Comparison of ENCODE assay signal across 8 cellular contexts in the genomic region with DNA sequence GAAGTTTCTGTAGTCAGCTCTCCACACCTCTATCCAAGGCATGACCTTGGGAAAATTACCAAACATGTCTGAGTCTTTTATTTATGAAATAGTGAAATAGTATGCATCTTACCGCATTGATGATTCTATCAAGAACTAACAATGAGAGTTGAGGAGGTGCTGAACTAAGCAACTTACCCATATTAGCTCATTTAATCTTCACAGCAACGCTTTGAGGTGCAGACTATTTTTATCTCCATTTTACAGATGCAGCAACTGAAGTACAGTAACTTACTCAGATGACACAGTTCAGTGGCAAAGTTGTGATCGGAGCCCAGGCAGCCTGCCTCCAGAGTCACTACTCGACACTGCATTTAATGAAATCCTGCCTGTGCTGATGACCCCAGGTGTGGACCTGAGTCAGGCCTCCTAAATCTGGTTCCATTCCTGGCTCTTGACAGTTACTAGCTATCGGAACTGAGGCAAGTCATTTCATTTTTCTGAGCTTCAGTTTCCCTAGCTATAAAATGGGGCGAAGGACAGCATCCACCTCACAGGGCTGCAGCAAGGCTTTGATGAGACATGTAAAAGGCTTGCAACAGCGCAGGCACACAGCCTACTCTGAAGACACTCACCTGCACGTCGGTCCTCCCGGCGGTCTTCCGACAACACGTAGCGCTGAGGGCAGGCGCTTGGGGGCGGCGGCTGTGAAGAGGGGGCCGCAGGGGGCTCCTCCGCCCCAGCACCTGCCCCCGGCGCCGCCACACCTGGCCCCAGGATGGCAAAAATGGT. TPM values are rescaled to one million over a fixed set of nuclear protein-coding genes. Genes with fewer than 3 reads are reported as not detected.
A peak's percentile ranks its signal among the peaks of the same experiment; 100 is the strongest.
DNase-seq lines count a peak whose midpoint lies in the region; ATAC-seq and TF ChIP-seq lines count a peak whose summit lies in the region.

No MANE protein-coding gene starts in this region.

- CTCF ChIA-PET in A673 (lab: Charles Lee) (interaction anchor here (0.6 kb wide), 2 partner anchors 45 to 130 kb away, joined by 3 to 5 read pairs; no protein-coding TSS in a partner anchor), MCF 10A (lab: Yijun Ruan, JAX) (interaction anchor here (0.6 to 1.8 kb wide), 6 partner anchors 9 to 108 kb away, joined by 3 to 8 read pairs (median 4); no protein-coding TSS in a partner anchor)

- H3K36me3 ChIP-seq in A673 (ENCODE audit: insufficient read depth, low read length, poor library complexity, severe bottlenecking) (peaks cover 3% of the 10 kb centered on the region), HUES48 (ENCODE audit: control insufficient read depth, insufficient read depth, low read length) (peaks cover 14% of the 10 kb centered on the region), mesodermal cell (ENCODE audit: control insufficient read depth, insufficient read depth, low read length) (peaks cover 39% of the 10 kb centered on the region)

- DNase-seq in A673 (ENCODE audit: low spot score) (no peak), MCF 10A (ENCODE audit: unreplicated experiment) (no peak), cortex of kidney (lab: John Stamatoyannopoulos, UW) (no peak)
- no peak for DNase-seq in activated CD4-positive, alpha-beta T cell treated with anti-CD3 and anti-CD28 coated beads, Interleukin-2, amount 50 U/mL, for 1 hour

- no peak overlapping the region for H3K27ac ChIP-seq in A673 (ENCODE audit: low read depth, low read length, poor library complexity, severe bottlenecking)
- no peak overlapping the region for H3K27ac ChIP-seq in HUES48 (ENCODE audit: low read depth, low read length)
- no peak overlapping the region for H3K27ac ChIP-seq in mesodermal cell (ENCODE audit: low read depth, low read length, severe bottlenecking)

- intact Hi-C loops in A673 (cut with micrococcal nuclease; ENCODE audit: unreplicated experiment) = no loop called here
- intact Hi-C loops in MCF 10A (cut with micrococcal nuclease) = no loop called here

- WGBS in mesodermal cell (ENCODE audit: insufficient coverage in 2 of 2), 2 experiments = 42 to 45% methylated on average over 15 to 21 of the region's 22 CpGs

- no peaks in the 10 kb centered on the region for H3K27me3 ChIP-seq in A673 (replicated peaks; ENCODE audit: insufficient read depth, low read depth, low read length, poor library complexity)
- H3K27me3 ChIP-seq in HUES48 (ENCODE audit: control insufficient read depth, insufficient read depth, low read length) = peaks cover 14% of the 10 kb centered on the region

- no peaks in the 10 kb centered on the region for H3K9me3 ChIP-seq in A673 (ENCODE audit: low read depth, low read length, poor library complexity, severe bottlenecking)
- no peaks in the 10 kb centered on the region for H3K9me3 ChIP-seq in HUES48 (ENCODE audit: control insufficient read depth, insufficient read depth, low read length)
- H3K9me3 ChIP-seq in mesodermal cell (ENCODE audit: control insufficient read depth, low read length) = no peaks in the 10 kb centered on the region

- H3K4me1 Mint-ChIP-seq in MCF 10A (ENCODE audit: insufficient read depth, unreplicated experiment) = peaks cover 6% of the 10 kb centered on the region

- TF ChIP-seq CTCF in A673 (conservative IDR thresholded peaks at IDR 0.05; ENCODE audit: low read depth, low read length) (no peak), MCF 10A (IDR thresholded peaks at IDR 0.05; ENCODE audit: unreplicated experiment) (no peak)

- peaks cover 44% of the 10 kb centered on the region for H3K36me3 Mint-ChIP-seq in MCF 10A (ENCODE audit: insufficient read depth, unreplicated experiment)

- no peak overlapping the region for H3K9ac ChIP-seq in HUES48 (ENCODE audit: low read depth, low read length)

- peak overlapping the region; percentile 76 for H3K4me3 ChIP-seq in A673 (ENCODE audit: low read depth, low read length, poor library complexity, severe bottlenecking)
- H3K4me3 ChIP-seq in HUES48 (ENCODE audit: low read depth, low read length) = peak overlapping the region; percentile 89
- H3K4me3 ChIP-seq in mesodermal cell (ENCODE audit: extremely low read depth, insufficient read depth, low read length, poor library complexity, severe bottlenecking) = peak overlapping the region; percentile 77

- ATAC-seq in GM21528 (IDR thresholded peaks at IDR 0.05; ENCODE audit: low FRiP score, unreplicated experiment) (no peak), HG02938 (IDR thresholded peaks at IDR 0.05; ENCODE audit: unreplicated experiment) (no peak)

- BruUV-seq in A673 (replicated peaks; lab: Mats Ljungman, UMichigan) = no TSS peak
- no TSS peak for BruUV-seq in MCF 10A (replicated peaks; lab: Mats Ljungman, UMichigan)

- no peaks in the 10 kb centered on the region for H3K27me3 Mint-ChIP-seq in MCF 10A (ENCODE audit: insufficient read depth, unreplicated experiment)

- peak overlapping the region; percentile 52 for H3K4me3 Mint-ChIP-seq in MCF 10A (ENCODE audit: unreplicated experiment)

- POLR2A ChIA-PET in A673 (lab: Charles Lee; ENCODE audit: low non-redundant PET) = no interaction called here
- POLR2A ChIA-PET in MCF 10A (lab: Yijun Ruan, JAX) = interaction anchor here (0.7 to 4.4 kb wide), 4 partner anchors 14 to 232 kb away, joined by 3 to 46 read pairs (median 4); a partner anchor contains a TSS

- peaks cover 3% of the 10 kb centered on the region for H3K4me1 ChIP-seq in A673 (ENCODE audit: insufficient read depth, low read length, poor library complexity, severe bottlenecking)
- no peaks in the 10 kb centered on the region for H3K4me1 ChIP-seq in HUES48 (ENCODE audit: control insufficient read depth, insufficient read depth, low read length)
- peaks cover 6% of the 10 kb centered on the region for H3K4me1 ChIP-seq in mesodermal cell (ENCODE audit: control insufficient read depth, insufficient read depth, low read length, poor library complexity, severe bottlenecking)

- H3K9me3 Mint-ChIP-seq in MCF 10A (ENCODE audit: unreplicated experiment) = no peaks in the 10 kb centered on the region

- no peak overlapping the region for H3K27ac Mint-ChIP-seq in MCF 10A (ENCODE audit: low read depth, unreplicated experiment)

RNA-seq across cellular contexts. Expression of a gene that starts 1.6 kb away (rescaled TPM):
- total RNA-seq in A673 (2021) (11.4 and 13.5 TPM in 2 replicates), MCF 10A (2022) (5.5 and 7.0 TPM in 2 replicates)
- 12.1 TPM for polyA plus RNA-seq in mesodermal cell (2013, experiment 1 of 2)
- polyA plus RNA-seq in mesodermal cell (2013, experiment 2 of 2) = 9.0 TPM

RNA-seq across cellular contexts. Expression of a gene that starts 13.7 kb away (rescaled TPM):
- total RNA-seq in A673 (2021) (not detected in 2 replicates), MCF 10A (2022) (not detected in 2 replicates)
- not detected for polyA plus RNA-seq in mesodermal cell (2013, experiment 1 of 2)
- not detected for polyA plus RNA-seq in mesodermal cell (2013, experiment 2 of 2)

RNA-seq across cellular contexts. Expression of a gene that starts 14.9 kb away (rescaled TPM):
- 29.7 and 34.5 TPM in 2 replicates for total RNA-seq in A673 (2021)
- total RNA-seq in MCF 10A (2022) = 14.7 and 18.1 TPM in 2 replicates
- 14.2 TPM for polyA plus RNA-seq in mesodermal cell (2013, experiment 1 of 2)
- polyA plus RNA-seq in mesodermal cell (2013, experiment 2 of 2) = 12.7 TPM

RNA-seq across cellular contexts. Expression of a gene that starts 36.7 kb away (rescaled TPM):
- total RNA-seq in A673 (2021) (not detected in 2 replicates), MCF 10A (2022) (not detected in 2 replicates)
- polyA plus RNA-seq in mesodermal cell (2013, experiment 1 of 2) = 2.8 TPM
- polyA plus RNA-seq in mesodermal cell (2013, experiment 2 of 2) = 2.4 TPM

RNA-seq across cellular contexts. Expression of a gene that starts 37.9 kb away (rescaled TPM):
- total RNA-seq in A673 (2021) = 85.5 and 92.4 TPM in 2 replicates
- total RNA-seq in MCF 10A (2022) = 77.4 and 86.2 TPM in 2 replicates
- 63.0 TPM for polyA plus RNA-seq in mesodermal cell (2013, experiment 1 of 2)
- polyA plus RNA-seq in mesodermal cell (2013, experiment 2 of 2) = 54.3 TPM
